Comparison of ENCODE assay signal across 22 cellular contexts in the genomic region with DNA sequence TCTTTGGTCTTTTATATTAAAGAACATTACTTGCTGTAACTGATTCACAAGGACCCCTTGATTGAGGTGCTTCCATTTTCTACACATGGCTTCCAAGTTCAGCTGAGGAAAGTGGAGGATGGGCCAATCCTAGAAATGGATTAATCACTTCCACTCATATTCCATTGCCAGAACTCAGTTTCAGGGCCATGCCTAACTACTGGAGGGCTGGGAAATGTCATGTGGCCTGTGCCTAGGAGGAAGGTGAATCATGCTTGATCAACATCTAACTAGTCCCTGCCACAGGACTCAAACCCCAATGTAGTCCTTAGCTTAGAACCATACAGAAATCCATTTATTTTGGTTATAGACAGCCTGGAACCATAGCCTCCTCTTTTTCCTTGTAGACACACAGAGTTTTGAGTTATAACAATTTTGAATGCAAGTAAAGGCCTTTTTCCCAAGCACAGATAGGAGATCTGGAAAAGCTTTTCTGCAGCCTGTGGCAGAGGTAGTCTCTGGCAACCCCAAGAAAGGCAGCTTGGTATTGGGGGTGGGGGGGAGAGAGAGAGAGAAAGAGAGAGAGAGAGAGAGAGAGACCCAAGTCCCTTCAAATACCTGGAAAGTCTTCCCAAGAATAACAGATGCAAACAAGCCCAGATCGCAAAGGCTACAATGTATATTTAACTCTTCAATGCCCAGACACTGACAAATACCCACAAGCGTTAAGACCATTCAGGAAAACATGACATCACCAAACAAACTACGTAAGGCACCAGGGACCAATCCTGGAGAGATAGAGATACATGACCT. TPM values are rescaled to one million over a fixed set of nuclear protein-coding genes. Genes with fewer than 3 reads are reported as not detected.
A peak's percentile ranks its signal among the peaks of the same experiment; 100 is the strongest.
DNase-seq lines count a peak whose midpoint lies in the region; ATAC-seq and TF ChIP-seq lines count a peak whose summit lies in the region.
"Had no signal": no experiment of that assay in that cellular context is flagged by ENCODE, and none has a peak within 500 bp of the region (broad histone marks: within the 10 kb centered on the region; RNA-seq: fewer than 3 reads in every experiment).

No MANE protein-coding gene starts in this region.

- no peak for TF ChIP-seq CTCF in brain microvascular endothelial cell (IDR thresholded peaks at IDR 0.05; ENCODE audit: low read depth, low read length, missing control alignments)
- no peak for TF ChIP-seq CTCF in spleen (IDR thresholded peaks at IDR 0.05 in 8 of 11, conservative IDR thresholded peaks at IDR 0.05 in 3 of 11)
- no peak for TF ChIP-seq CTCF in omental fat pad (IDR thresholded peaks at IDR 0.05)

- TF ChIP-seq POLR2A in spleen (IDR thresholded peaks at IDR 0.05), result no peak

- H3K4me1 ChIP-seq in effector memory CD4-positive, alpha-beta T cell (ENCODE audit: control insufficient read depth, insufficient read depth, low read length, poor library complexity, severe bottlenecking), result no peaks in the 10 kb centered on the region
- H3K4me1 ChIP-seq in spleen, result peaks cover 0 to 8% (median 0%) of the 10 kb centered on the region in 6 donors
- H3K4me1 ChIP-seq: SJCRH30 had no signal

- in situ Hi-C loops in brain microvascular endothelial cell (cut with HindIII; ENCODE audit: low pct_ligation_motif_present, low sequenced_read_pairs), result no loop called here

- H3K36me3 ChIP-seq in brain microvascular endothelial cell (replicated peaks), result peaks cover 3% of the 10 kb centered on the region
- no peaks in the 10 kb centered on the region for H3K36me3 ChIP-seq in effector memory CD4-positive, alpha-beta T cell (ENCODE audit: control insufficient read depth, insufficient read depth, low read length)
- peaks cover 0 to 24% (median 3%) of the 10 kb centered on the region in 6 donors for H3K36me3 ChIP-seq in spleen
- H3K36me3 ChIP-seq: cardiac muscle cell had no signal

- H3K27ac ChIP-seq in brain microvascular endothelial cell, result no peak overlapping the region
- no peak overlapping the region for H3K27ac ChIP-seq in effector memory CD4-positive, alpha-beta T cell (ENCODE audit: insufficient read depth, low read length, poor library complexity, severe bottlenecking)
- H3K27ac ChIP-seq in spleen, result no peak overlapping the region
- H3K27ac ChIP-seq: cardiac muscle cell, HL-60, SJCRH30 had no signal

- 75 to 97% (median 90%) methylated on average over 3 of the region's 3 CpGs for WGBS in spleen, 5 donors

- DNase-seq in AG08395 (ENCODE audit: low spot score) (peak; percentile 47), HT1080 (ENCODE audit: low read depth) (peak; percentile 87), brain microvascular endothelial cell (peak; percentile 41), glomerular endothelial cell (ENCODE audit: extremely low read depth, low read depth, low spot score) (peak; percentile 37), spleen (no peak), omental fat pad (ENCODE audit: low spot score) (no peak), NCI-H345 (lab: John Stamatoyannopoulos, UW) (no peak)
- no peak for DNase-seq in effector memory CD4-positive, alpha-beta T cell
- DNase-seq: activated B cell treated with CpG ODN at 0.5 μM for 24 hours; activated CD4-positive, alpha-beta memory T cell treated with anti-CD3 and anti-CD28 coated beads, Interleukin-2, amount 10 ng/mL, durations not matched to agents 7 days and 5 days; activated T-cell treated with anti-CD3 and anti-CD28 coated beads, Interleukin-2, amount 50 U/mL, for 4 hours; DMS153; KBM-7; left cardiac atrium; NCI-H1092 treated with DMSO at 0.1 percent for 48 hours; NCI-H2107; NCI-H526 treated with DMSO at 0.1 percent for 48 hours; SJCRH30 had no signal

- H3K9me3 ChIP-seq in effector memory CD4-positive, alpha-beta T cell (ENCODE audit: control insufficient read depth, low read length), result peaks cover 3% of the 10 kb centered on the region
- peaks cover 0 to 14% (median 6%) of the 10 kb centered on the region in 8 donors for H3K9me3 ChIP-seq in spleen

- no peak for ATAC-seq in omental fat pad (ENCODE audit: low FRiP score)
- ATAC-seq: activated naive CD4-positive, alpha-beta T cell treated with anti-CD3 and anti-CD28 coated beads, Interleukin-2, amount 50 U/mL, for 72 hours; activated T-cell treated with anti-CD3 and anti-CD28 coated beads, Interleukin-2, amount 50 U/mL, for 4 hours; GM23338; left cardiac atrium had no signal

- H3K4me3 ChIP-seq in brain microvascular endothelial cell (ENCODE audit: low read depth, low read length), result no peak overlapping the region
- no peak overlapping the region for H3K4me3 ChIP-seq in effector memory CD4-positive, alpha-beta T cell (ENCODE audit: insufficient read depth, low read depth, low read length, poor library complexity, severe bottlenecking)
- no peak overlapping the region for H3K4me3 ChIP-seq in spleen
- H3K4me3 ChIP-seq: cardiac muscle cell, GM23338, SJCRH30 had no signal

- intact Hi-C loops in spleen (cut with DNase I; ENCODE audit: low total_unique reads), result no loop called here

- H3K27me3 ChIP-seq in brain microvascular endothelial cell (replicated peaks) (no peaks in the 10 kb centered on the region), spleen (replicated peaks in 1 of 7) (no peaks in the 10 kb centered on the region)
- H3K27me3 ChIP-seq in effector memory CD4-positive, alpha-beta T cell (replicated peaks; ENCODE audit: control insufficient read depth, insufficient read depth, low read length, poor library complexity, severe bottlenecking), result no peaks in the 10 kb centered on the region
- H3K27me3 ChIP-seq: cardiac muscle cell, SJCRH30 had no signal

RNA-seq across cellular contexts. Expression of gene MAST2, which starts 12.5 kb away (rescaled TPM):
- total RNA-seq in HT1080 (2014; rRNA removed; shearing (Covaris generic)), result 19.3 and 21.3 TPM in 2 replicates
- polyA plus RNA-seq in HT1080 (2015; cell fraction: cytosol; rRNA removed), result 17.3 and 18.5 TPM in 2 replicates
- 59.3 and 63.0 TPM in 2 replicates for polyA plus RNA-seq in HT1080 (2015; cell fraction: nucleus; rRNA removed)
- 23.1 and 34.2 TPM in 2 replicates for total RNA-seq in glomerular endothelial cell
- 10 to 100 TPM in 6 of 7 donors, 1 to 10 TPM in 1; 8.9 to 19.4 (median 14.5) TPM for total RNA-seq in spleen
- polyA plus RNA-seq in spleen, result 1 to 10 TPM; 3.6 to 4.1 (median 4.0) TPM
- total RNA-seq in omental fat pad, result 10 to 100 TPM; 12.0 to 22.0 (median 18.1) TPM

Comparison
In these comparisons a context has a peak if more than half of its experiments do, and no peak if none do; other contexts are left out.
1. DNase-seq: peak in AG08395 (single experiment), HT1080 (single experiment), brain microvascular endothelial cell (single experiment) and glomerular endothelial cell (single experiment); none in effector memory CD4-positive, alpha-beta T cell (0 of 3), spleen (single experiment), omental fat pad (single experiment) and NCI-H345 (single experiment).